ENCODE assay signal across 2 cellular contexts in the genomic region with DNA sequence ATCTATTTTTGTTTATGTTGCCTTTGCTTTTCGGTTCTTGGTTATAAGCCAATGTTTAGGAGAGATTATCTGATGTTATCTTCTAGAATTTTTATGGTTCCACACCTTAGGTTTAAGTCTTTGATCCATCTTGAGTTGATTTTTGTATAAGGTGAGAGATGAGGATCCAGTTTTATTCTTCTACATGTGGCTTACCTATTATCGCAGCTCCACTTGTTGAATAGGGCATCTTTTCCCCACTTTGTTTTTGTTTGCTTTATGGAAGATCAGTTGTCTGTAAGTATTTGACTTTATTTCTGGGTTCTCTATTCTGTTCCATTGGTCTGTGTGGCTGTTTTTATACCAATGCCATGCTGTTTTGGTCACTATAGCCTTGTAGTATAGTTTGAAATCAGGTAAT.
TF ChIP-seq lines count a peak whose summit lies in the region.

No MANE protein-coding gene starts in this region.

TF ChIP-seq in HEK293, 187 proteins besides CTCF, POLR2A, EP300 and RAD21:
- TF ChIP-seq, protein P1, sequence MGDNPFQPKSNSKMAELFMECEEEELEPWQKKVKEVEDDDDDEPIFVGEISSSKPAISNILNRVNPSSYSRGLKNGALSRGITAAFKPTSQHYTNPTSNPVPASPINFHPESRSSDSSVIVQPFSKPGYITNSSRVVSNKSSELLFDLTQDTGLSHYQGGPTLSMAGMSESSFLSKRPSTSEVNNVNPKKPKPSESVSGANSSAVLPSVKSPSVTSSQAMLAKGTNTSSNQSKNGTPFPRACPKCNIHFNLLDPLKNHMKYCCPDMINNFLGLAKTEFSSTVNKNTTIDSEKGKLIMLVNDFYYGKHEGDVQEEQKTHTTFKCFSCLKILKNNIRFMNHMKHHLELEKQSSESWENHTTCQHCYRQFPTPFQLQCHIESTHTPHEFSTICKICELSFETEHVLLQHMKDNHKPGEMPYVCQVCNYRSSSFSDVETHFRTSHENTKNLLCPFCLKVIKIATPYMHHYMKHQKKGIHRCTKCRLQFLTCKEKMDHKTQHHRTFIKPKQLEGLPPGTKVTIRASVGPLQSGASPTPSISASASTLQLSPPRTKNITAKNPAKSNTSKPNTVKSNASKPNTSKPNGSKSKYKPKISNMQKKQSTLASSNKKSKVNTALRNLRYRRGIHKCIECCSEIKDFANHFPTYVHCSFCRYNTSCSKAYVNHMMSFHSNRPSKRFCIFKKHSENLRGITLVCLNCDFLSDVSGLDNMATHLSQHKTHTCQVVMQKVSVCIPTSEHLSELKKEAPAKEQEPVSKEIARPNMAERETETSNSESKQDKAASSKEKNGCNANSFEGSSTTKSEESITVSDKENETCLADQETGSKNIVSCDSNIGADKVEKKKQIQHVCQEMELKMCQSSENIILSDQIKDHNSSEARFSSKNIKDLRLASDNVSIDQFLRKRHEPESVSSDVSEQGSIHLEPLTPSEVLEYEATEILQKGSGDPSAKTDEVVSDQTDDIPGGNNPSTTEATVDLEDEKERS (tag by site-specific recombination; IDR thresholded peaks at IDR 0.05) = peak; percentile 60; the same call in 1 of the 2 replicates
- TF ChIP-seq SCRT2 (tag by site-specific recombination; IDR thresholded peaks at IDR 0.05) (peak; percentile 90), ZNF571 (tag by site-specific recombination; IDR thresholded peaks at IDR 0.05) (no peak), ZNF837 (tag by site-specific recombination; IDR thresholded peaks at IDR 0.05) (no peak), ZNF112 (tag by site-specific recombination; IDR thresholded peaks at IDR 0.05) (no peak), SCRT1 (tag by site-specific recombination; IDR thresholded peaks at IDR 0.05; ENCODE audit: borderline replicate concordance) (peak; percentile 85; the same call in 1 of the 2 replicates), WT1 (tag by site-specific recombination; IDR thresholded peaks at IDR 0.05) (no peak)
- TF ChIP-seq, protein P2, sequence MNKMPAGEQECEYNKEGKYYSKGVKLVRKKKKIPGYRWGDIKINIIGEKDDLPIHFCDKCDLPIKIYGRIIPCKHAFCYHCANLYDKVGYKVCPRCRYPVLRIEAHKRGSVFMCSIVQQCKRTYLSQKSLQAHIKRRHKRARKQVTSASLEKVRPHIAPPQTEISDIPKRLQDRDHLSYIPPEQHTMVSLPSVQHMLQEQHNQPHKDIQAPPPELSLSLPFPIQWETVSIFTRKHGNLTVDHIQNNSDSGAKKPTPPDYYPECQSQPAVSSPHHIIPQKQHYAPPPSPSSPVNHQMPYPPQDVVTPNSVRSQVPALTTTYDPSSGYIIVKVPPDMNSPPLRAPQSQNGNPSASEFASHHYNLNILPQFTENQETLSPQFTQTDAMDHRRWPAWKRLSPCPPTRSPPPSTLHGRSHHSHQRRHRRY (tag by site-specific recombination; IDR thresholded peaks at IDR 0.05) = no peak
TF ChIP-seq in HEK293: peak in this region for 3.

TF ChIP-seq in SK-N-SH, 30 proteins besides CTCF, POLR2A, EP300 and RAD21 (continued from another document):
- TF ChIP-seq MEF2A (IDR thresholded peaks at IDR 0.05; ENCODE audit: borderline replicate concordance, low read depth) = no peak
- TF ChIP-seq TAF1 (IDR thresholded peaks at IDR 0.05; ENCODE audit: borderline replicate concordance, low read depth, low read length) = no peak
- no peak for TF ChIP-seq MXI1 (IDR thresholded peaks at IDR 0.05; ENCODE audit: low read depth, low read length)
- no peak for TF ChIP-seq YY1 (IDR thresholded peaks at IDR 0.05; ENCODE audit: low read depth)
- TF ChIP-seq, protein P3, sequence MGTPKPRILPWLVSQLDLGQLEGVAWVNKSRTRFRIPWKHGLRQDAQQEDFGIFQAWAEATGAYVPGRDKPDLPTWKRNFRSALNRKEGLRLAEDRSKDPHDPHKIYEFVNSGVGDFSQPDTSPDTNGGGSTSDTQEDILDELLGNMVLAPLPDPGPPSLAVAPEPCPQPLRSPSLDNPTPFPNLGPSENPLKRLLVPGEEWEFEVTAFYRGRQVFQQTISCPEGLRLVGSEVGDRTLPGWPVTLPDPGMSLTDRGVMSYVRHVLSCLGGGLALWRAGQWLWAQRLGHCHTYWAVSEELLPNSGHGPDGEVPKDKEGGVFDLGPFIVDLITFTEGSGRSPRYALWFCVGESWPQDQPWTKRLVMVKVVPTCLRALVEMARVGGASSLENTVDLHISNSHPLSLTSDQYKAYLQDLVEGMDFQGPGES (IDR thresholded peaks at IDR 0.05; ENCODE audit: low read depth, low read length) = no peak
